13 cellular contexts compared by ENCODE assay signal in the genomic region with DNA sequence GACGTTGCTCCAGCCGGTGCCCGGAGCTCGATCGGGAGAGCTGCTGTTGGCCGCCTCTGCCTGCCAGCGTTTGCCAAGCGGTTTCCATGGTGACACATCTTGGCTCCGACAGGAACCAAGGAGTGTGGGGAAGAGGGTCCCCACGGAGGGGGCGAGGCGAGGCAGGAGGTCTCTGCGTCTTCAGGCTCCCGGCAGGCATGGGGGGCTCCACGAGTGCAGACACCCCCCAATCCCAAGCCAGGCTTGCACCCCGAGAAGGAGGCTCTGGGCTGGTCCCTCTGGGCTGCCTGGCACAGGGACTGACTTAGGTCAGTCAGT. TPM values are rescaled to one million over a fixed set of nuclear protein-coding genes. Genes with fewer than 3 reads are reported as not detected.
DNase-seq lines count a peak whose midpoint lies in the region; ATAC-seq and TF ChIP-seq lines count a peak whose summit lies in the region.
"Not testable (repeated sequence)": the region's sequence is repeated elsewhere in the genome, so short reads cannot be mapped to it uniquely, and the experiment has no call there.
"Had no signal": no experiment of that assay in that cellular context is flagged by ENCODE, and none has a peak within 500 bp of the region (broad histone marks: within the 10 kb centered on the region; RNA-seq: fewer than 3 reads in every experiment).

No MANE protein-coding gene starts in this region.

- H3K4me1 Mint-ChIP-seq in activated CD4-positive, alpha-beta memory T cell treated with anti-CD3 and anti-CD28 coated beads for 36 hours (ENCODE audit: low read depth), result peaks cover 45% of the 10 kb centered on the region

- ATAC-seq in foreskin keratinocyte (peak; percentile 14), mucosa of descending colon (peak; percentile 26)
- ATAC-seq in psoas muscle; upper lobe of left lung (ENCODE audit: low FRiP score in 2 of 2): not testable (repeated sequence)

- POLR2A ChIA-PET in RWPE1 (lab: Yijun Ruan, JAX; ENCODE audit: low non-redundant PET), result not testable (repeated sequence)
- POLR2A ChIA-PET in activated CD4-positive, alpha-beta memory T cell treated with anti-CD3 and anti-CD28 coated beads for 36 hours (lab: Charles Lee), result interaction anchor here (3.6 kb wide), 1 partner anchor 21 kb away, joined by 12 read pairs; no protein-coding TSS in a partner anchor

- not testable (repeated sequence) for TF ChIP-seq CTCF in RWPE1 (conservative IDR thresholded peaks at IDR 0.05; ENCODE audit: low read depth); foreskin keratinocyte (conservative IDR thresholded peaks at IDR 0.05); mucosa of descending colon (IDR thresholded peaks at IDR 0.05); psoas muscle (IDR thresholded peaks at IDR 0.05); upper lobe of left lung (IDR thresholded peaks at IDR 0.05)

- not testable (repeated sequence) for H3K36me3 Mint-ChIP-seq in activated CD4-positive, alpha-beta memory T cell treated with anti-CD3 and anti-CD28 coated beads for 36 hours

- CTCF ChIA-PET in RWPE1 (lab: Yijun Ruan, JAX); activated CD4-positive, alpha-beta memory T cell treated with anti-CD3 and anti-CD28 coated beads for 36 hours (lab: Charles Lee): not testable (repeated sequence)

- not testable (repeated sequence) for H3K9me3 ChIP-seq in mucosa of descending colon, psoas muscle, upper lobe of left lung

- TF ChIP-seq POLR2A in upper lobe of left lung (IDR thresholded peaks at IDR 0.05), result not testable (repeated sequence)

- not testable (repeated sequence) for H3K4me3 Mint-ChIP-seq in activated CD4-positive, alpha-beta memory T cell treated with anti-CD3 and anti-CD28 coated beads for 36 hours

- H3K27me3 ChIP-seq in foreskin keratinocyte; psoas muscle (ENCODE audit: insufficient read depth in 3 of 3, low read length in 2 of 3); upper lobe of left lung: not testable (repeated sequence)

- H3K4me1 ChIP-seq in foreskin keratinocyte, result peaks cover 23% of the 10 kb centered on the region
- H3K4me1 ChIP-seq in mucosa of descending colon (ENCODE audit: low read depth), result peaks cover 50% of the 10 kb centered on the region
- H3K4me1 ChIP-seq in psoas muscle, result not testable (repeated sequence)
- peaks cover 43 to 52% (median 51%) of the 10 kb centered on the region in 4 donors for H3K4me1 ChIP-seq in upper lobe of left lung

- H3K4me3 ChIP-seq in mucosa of descending colon, psoas muscle, upper lobe of left lung: not testable (repeated sequence)

- H3K27me3 Mint-ChIP-seq in activated CD4-positive, alpha-beta memory T cell treated with anti-CD3 and anti-CD28 coated beads for 36 hours, result not testable (repeated sequence)

- DNase-seq in DMS53 (lab: John Stamatoyannopoulos, UW) (peak; percentile 67), astrocyte of the hippocampus (ENCODE audit: low read depth, low spot score) (peak; percentile 33), mucosa of descending colon (peak in 2 of 3 donors; percentile 58 to 65), psoas muscle (peak; percentile 16 to 50), upper lobe of left lung (peak; percentile 6 to 79)
- not testable (repeated sequence) for DNase-seq in RWPE1 (ENCODE audit: low spot score); activated CD4-positive, alpha-beta memory T cell treated with anti-CD3 and anti-CD28 coated beads for 36 hours; foreskin keratinocyte

- H3K9me3 Mint-ChIP-seq in activated CD4-positive, alpha-beta memory T cell treated with anti-CD3 and anti-CD28 coated beads for 36 hours, result not testable (repeated sequence)

- H3K27ac ChIP-seq in RWPE1, result peak overlapping the region; percentile 100
- H3K27ac ChIP-seq in foreskin keratinocyte, psoas muscle, upper lobe of left lung: not testable (repeated sequence)

- H3K27ac Mint-ChIP-seq in activated CD4-positive, alpha-beta memory T cell treated with anti-CD3 and anti-CD28 coated beads for 36 hours, result peak overlapping the region; percentile 70

- TF ChIP-seq EP300 in upper lobe of left lung (IDR thresholded peaks at IDR 0.05), result not testable (repeated sequence)

- H3K36me3 ChIP-seq in mucosa of descending colon (ENCODE audit: low read depth); psoas muscle (ENCODE audit: insufficient read depth in 1 of 2, low read depth in 1 of 2): not testable (repeated sequence)
- H3K36me3 ChIP-seq in upper lobe of left lung, result peaks cover 0 to 11% (median 6%) of the 10 kb centered on the region in 4 donors

- WGBS in psoas muscle, 3 donors, result 17 to 31% (median 19%) methylated on average over 9 to 16 of the region's 16 CpGs
- WGBS in upper lobe of left lung, 2 donors, result 69% methylated on average over 7 of the region's 16 CpGs; no CpG with 5 or more reads in 1 of the 2 donors

- intact Hi-C loops in activated CD4-positive, alpha-beta memory T cell treated with anti-CD3 and anti-CD28 coated beads for 36 hours (cut with micrococcal nuclease); mucosa of descending colon (cut with DNase I, micrococcal nuclease); psoas muscle (cut with DNase I): not testable (repeated sequence)

RNA-seq across cellular contexts. Expression of a gene that starts 12.2 kb away (rescaled TPM):
- 10 to 100 TPM; 33.0 to 33.1 TPM for total RNA-seq in activated CD4-positive, alpha-beta memory T cell treated with anti-CD3 and anti-CD28 coated beads for 36 hours
- total RNA-seq in foreskin keratinocyte (17.7 and 21.5 TPM in 2 replicates), mucosa of descending colon (10 to 100 TPM; 31.7 to 95.0 (median 71.7) TPM), psoas muscle (1 to 10 TPM; 2.4 to 3.0 (median 2.8) TPM), upper lobe of left lung (10 to 100 TPM; 30.6 to 62.9 (median 45.2) TPM)
- polyA plus RNA-seq in foreskin keratinocyte (15.9 and 17.6 TPM in 2 replicates), psoas muscle (1 to 10 TPM; 1.3 to 2.1 (median 2.0) TPM)

RNA-seq across cellular contexts. Expression of a gene that starts 23.6 kb away (rescaled TPM):
- 10 to 100 TPM; 33.5 to 33.6 TPM for total RNA-seq in activated CD4-positive, alpha-beta memory T cell treated with anti-CD3 and anti-CD28 coated beads for 36 hours
- 23.7 and 26.6 TPM in 2 replicates for total RNA-seq in foreskin keratinocyte
- 26.6 and 27.2 TPM in 2 replicates for polyA plus RNA-seq in foreskin keratinocyte
- 10 to 100 TPM; 20.7 to 27.9 (median 22.1) TPM for total RNA-seq in mucosa of descending colon
- 10 to 100 TPM; 11.9 to 14.3 (median 12.5) TPM for total RNA-seq in psoas muscle
- 10 to 100 TPM; 13.2 to 14.8 (median 14.4) TPM for polyA plus RNA-seq in psoas muscle
- 10 to 100 TPM; 23.9 to 68.3 (median 31.0) TPM for total RNA-seq in upper lobe of left lung

RNA-seq across cellular contexts. Expression of a gene that starts 27.0 kb away (rescaled TPM):
- total RNA-seq in activated CD4-positive, alpha-beta memory T cell treated with anti-CD3 and anti-CD28 coated beads for 36 hours, result 10 to 100 TPM in 1 of 2 experiments, 1 to 10 TPM in 1; 8.5 to 10.7 TPM
- total RNA-seq in foreskin keratinocyte (12.2 and 13.2 TPM in 2 replicates), mucosa of descending colon (10 to 100 TPM; 27.9 to 41.2 (median 35.9) TPM), psoas muscle (1 to 10 TPM; 5.6 to 8.5 (median 7.1) TPM), upper lobe of left lung (10 to 100 TPM; 18.0 to 51.3 (median 23.9) TPM)
- polyA plus RNA-seq in foreskin keratinocyte (6.6 and 6.9 TPM in 2 replicates), psoas muscle (1 to 10 TPM; 2.4 to 9.6 (median 6.5) TPM)

RNA-seq across cellular contexts. Expression of a gene that starts 55.6 kb away (rescaled TPM):
- not detected for total RNA-seq in activated CD4-positive, alpha-beta memory T cell treated with anti-CD3 and anti-CD28 coated beads for 36 hours
- total RNA-seq in foreskin keratinocyte, result not detected in 2 replicates
- polyA plus RNA-seq in foreskin keratinocyte, result not detected in 2 replicates
- not detected for total RNA-seq in mucosa of descending colon
- not detected for total RNA-seq in psoas muscle
- polyA plus RNA-seq in psoas muscle, result not detected
- not detected for total RNA-seq in upper lobe of left lung
- total RNA-seq: H7, HFFc6, K562, NCI-H460, Peyer's patch had no signal
- polyA plus RNA-seq: K562 had no signal
